Comparison of ENCODE assay signal across 21 cellular contexts in the genomic region with DNA sequence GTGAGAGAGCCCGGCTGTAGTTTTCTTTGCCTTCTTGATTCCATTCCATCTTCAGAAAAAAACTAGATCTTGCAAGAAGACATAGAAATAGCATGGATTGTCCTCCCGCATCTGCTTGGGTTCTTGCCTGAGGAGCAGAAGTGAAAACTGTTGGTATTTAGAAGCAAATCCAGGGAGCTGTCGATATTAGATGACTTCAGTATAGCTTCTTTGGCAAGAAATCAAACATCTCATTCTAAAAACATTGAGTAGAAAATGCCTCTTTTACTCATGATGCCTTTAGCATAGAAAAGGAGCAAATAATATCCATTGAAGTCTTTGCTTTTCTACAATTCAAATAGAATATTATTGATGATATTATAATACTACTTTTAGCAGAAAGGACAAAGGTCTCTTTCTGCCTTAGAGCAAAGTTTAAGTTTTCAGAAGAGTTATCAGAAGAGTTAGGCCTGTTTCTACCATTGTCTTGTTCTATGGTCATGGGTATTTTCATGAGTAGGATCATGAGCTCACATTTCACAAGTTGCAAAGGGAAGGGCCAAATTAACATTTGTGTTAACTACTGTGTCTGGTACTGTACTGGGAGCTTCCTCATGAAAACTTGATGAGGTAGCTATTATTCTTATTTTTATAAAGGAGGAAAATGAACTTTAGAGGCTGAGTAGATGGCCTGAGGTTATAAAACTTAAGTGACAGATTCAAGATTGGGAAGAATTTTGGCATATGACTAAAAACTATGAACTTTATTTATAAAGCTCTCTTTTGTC. TPM values are rescaled to one million over a fixed set of nuclear protein-coding genes. Genes with fewer than 3 reads are reported as not detected.
A peak's percentile ranks its signal among the peaks of the same experiment; 100 is the strongest.
DNase-seq lines count a peak whose midpoint lies in the region; ATAC-seq and TF ChIP-seq lines count a peak whose summit lies in the region.
"Had no signal": no experiment of that assay in that cellular context is flagged by ENCODE, and none has a peak within 500 bp of the region (broad histone marks: within the 10 kb centered on the region; RNA-seq: fewer than 3 reads in every experiment).

No MANE protein-coding gene starts in this region.

- H3K9me3 ChIP-seq in left ventricle myocardium inferior (replicated peaks) = no peaks in the 10 kb centered on the region
- no peaks in the 10 kb centered on the region for H3K9me3 ChIP-seq in heart left ventricle
- H3K9me3 ChIP-seq: SJSA1 had no signal

- TF ChIP-seq CTCF in left ventricle myocardium inferior (IDR thresholded peaks at IDR 0.05; ENCODE audit: borderline replicate concordance) (no peak), heart left ventricle (IDR thresholded peaks at IDR 0.05) (no peak), choroid plexus epithelial cell (conservative IDR thresholded peaks at IDR 0.05; ENCODE audit: low read depth, low read length) (no peak), nephron progenitor cell (IDR thresholded peaks at IDR 0.05) (no peak)

- H3K27me3 ChIP-seq in left ventricle myocardium inferior (ENCODE audit: low read depth) = no peaks in the 10 kb centered on the region
- H3K27me3 ChIP-seq in heart left ventricle = no peaks in the 10 kb centered on the region
- H3K27me3 ChIP-seq: SJSA1 had no signal

- DNase-seq in left ventricle myocardium inferior (no peak), heart left ventricle (no peak), choroid plexus epithelial cell (ENCODE audit: low read depth) (peak; percentile 48), nephron progenitor cell (no peak), stromal cell of bone marrow (ENCODE audit: low read depth) (peak; percentile 20), left ventricle myocardium superior (no peak)
- DNase-seq in activated naive CD4-positive, alpha-beta T cell treated with anti-CD3 and anti-CD28 coated beads, Interleukin-2, amount 50 U/mL, for 16 hours = no peak
- DNase-seq: 8988T; AML-193; C1 segment of cervical spinal cord; CD8-positive, alpha-beta memory T cell; H9; HFFc6; NCI-H1105 treated with DMSO at 0.1 percent for 48 hours; NCI-H1694; NCI-H2081 treated with DMSO at 0.1 percent for 48 hours; NCI-H446; NCI-H526 had no signal

- H3K4me3 ChIP-seq in left ventricle myocardium inferior (no peak overlapping the region), heart left ventricle (no peak overlapping the region), choroid plexus epithelial cell (ENCODE audit: low read depth, low read length) (no peak overlapping the region)
- H3K4me3 ChIP-seq: SJSA1 had no signal

- H3K9me3 Mint-ChIP-seq in nephron progenitor cell = peaks cover 14% of the 10 kb centered on the region
- H3K9me3 Mint-ChIP-seq: CD8-positive, alpha-beta memory T cell; H9; HFFc6 had no signal

- intact Hi-C loops in left ventricle myocardium inferior (cut with micrococcal nuclease) (no loop called here), heart left ventricle (cut with DNase I) (loop anchor here in 1 of 10 donors (5.0 kb wide), 1 partner anchor 77 kb away; no protein-coding TSS in a partner anchor), left ventricle myocardium superior (cut with micrococcal nuclease) (no loop called here)

- WGBS in heart left ventricle, 4 donors = 71 to 76% (median 71%) methylated on average over 3 of the region's 3 CpGs

- ATAC-seq in heart left ventricle (no peak), left ventricle myocardium superior (no peak), GM18858 (IDR thresholded peaks at IDR 0.05; ENCODE audit: unreplicated experiment) (no peak)
- ATAC-seq: Right ventricle myocardium inferior had no signal

- peaks cover 88% of the 10 kb centered on the region for H3K4me1 ChIP-seq in left ventricle myocardium inferior
- peaks cover 8 to 76% (median 36%) of the 10 kb centered on the region in 12 donors for H3K4me1 ChIP-seq in heart left ventricle

- H3K27ac Mint-ChIP-seq in nephron progenitor cell = peak overlapping the region; percentile 10
- H3K27ac Mint-ChIP-seq: H9, HFFc6 had no signal

- peak overlapping the region; percentile 26 for H3K27ac ChIP-seq in left ventricle myocardium inferior (replicated peaks)
- H3K27ac ChIP-seq in heart left ventricle = no peak overlapping the region
- H3K27ac ChIP-seq: SJSA1 had no signal

- H3K4me1 Mint-ChIP-seq in nephron progenitor cell = peaks cover 49% of the 10 kb centered on the region
- H3K4me1 Mint-ChIP-seq: CD8-positive, alpha-beta memory T cell; H9 had no signal

- no peak for TF ChIP-seq POLR2A in heart left ventricle (IDR thresholded peaks at IDR 0.05)

- peaks cover 12% of the 10 kb centered on the region for H3K27me3 Mint-ChIP-seq in nephron progenitor cell (ENCODE audit: low read depth, poor library complexity)
- H3K27me3 Mint-ChIP-seq: CD8-positive, alpha-beta memory T cell had no signal

- H3K36me3 ChIP-seq in left ventricle myocardium inferior (no peaks in the 10 kb centered on the region), heart left ventricle (peaks cover 0 to 15% (median 0%) of the 10 kb centered on the region in 9 donors)

- peaks cover 53% of the 10 kb centered on the region for H3K36me3 Mint-ChIP-seq in nephron progenitor cell (ENCODE audit: low read depth)

- no peak overlapping the region for H3K4me3 Mint-ChIP-seq in nephron progenitor cell
- H3K4me3 Mint-ChIP-seq: CD8-positive, alpha-beta memory T cell; H9; HFFc6 had no signal

RNA-seq across cellular contexts. Expression of gene EXT2, which starts 49.7 kb away (rescaled TPM):
- total RNA-seq in left ventricle myocardium inferior (24.5 TPM), heart left ventricle (10 to 100 TPM; 24.3 to 41.9 (median 31.9) TPM), left ventricle myocardium superior (27.2 TPM)
- 10 to 100 TPM; 12.6 to 37.8 TPM for polyA plus RNA-seq in heart left ventricle

Comparison
In these comparisons a context has a peak if more than half of its experiments do, and no peak if none do; other contexts are left out.
1. DNase-seq: peak in choroid plexus epithelial cell (single experiment) and stromal cell of bone marrow (single experiment); none in left ventricle myocardium inferior (single experiment), heart left ventricle (0 of 5), nephron progenitor cell (single experiment), left ventricle myocardium superior (single experiment) and activated naive CD4-positive, alpha-beta T cell treated with anti-CD3 and anti-CD28 coated beads, Interleukin-2, amount 50 U/mL, for 16 hours (single experiment).